ENCODE assay signal across 8 cellular contexts in the genomic region with DNA sequence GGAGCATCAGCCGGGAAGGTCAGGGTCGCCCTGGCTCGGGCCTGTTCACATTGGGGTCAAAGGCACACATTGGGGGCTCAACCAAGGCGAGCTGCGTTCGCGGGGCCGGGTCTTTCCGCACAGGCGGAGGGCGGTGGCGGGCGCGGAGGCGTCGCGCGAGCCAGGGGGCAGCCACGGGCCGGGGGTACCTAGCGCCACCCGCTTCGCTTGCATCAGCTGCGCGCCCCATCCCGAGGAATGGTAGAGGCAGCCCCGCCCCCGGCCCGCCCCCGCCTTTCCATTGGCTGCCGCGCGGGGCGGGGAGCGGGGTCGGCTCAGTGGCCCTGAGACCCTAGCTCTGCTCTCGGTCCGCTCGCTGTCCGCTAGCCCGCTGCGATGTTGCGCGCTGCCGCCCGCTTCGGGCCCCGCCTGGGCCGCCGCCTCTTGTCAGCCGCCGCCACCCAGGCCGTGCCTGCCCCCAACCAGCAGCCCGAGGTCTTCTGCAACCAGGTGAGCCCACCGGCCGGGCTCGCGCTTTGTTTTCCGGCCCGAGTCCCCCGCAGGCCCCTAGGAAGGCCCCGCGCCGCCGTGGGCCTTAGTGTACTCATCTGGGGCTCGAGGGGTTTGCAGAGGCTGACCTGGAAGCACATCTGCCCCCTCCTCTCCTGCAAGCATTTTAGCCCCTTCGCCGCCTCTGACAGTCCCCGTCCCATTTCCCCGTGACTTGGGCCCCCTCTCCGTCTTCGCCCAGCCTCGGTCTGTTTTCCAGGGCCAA. TPM values are rescaled to one million over a fixed set of nuclear protein-coding genes. Genes with fewer than 3 reads are reported as not detected.
DNase-seq lines count a peak whose midpoint lies in the region; TF ChIP-seq lines count a peak whose summit lies in the region.

TSS of gene ALDH2 (plus strand) at position 326 of the 754 bp plus-strand sequence. CDS start at position 376, 50 bp downstream.

- peak within 1 kb of the TSS; percentile 88 for H3K4me2 ChIP-seq in neuronal stem cell (ENCODE audit: insufficient read depth, low read length, poor library complexity, severe bottlenecking)

- WGBS in neuronal stem cell (ENCODE audit: extremely low coverage in 2 of 2, insufficient read length in 2 of 2, insufficient replicate concordance in 1 of 2), 2 donors: no CpG with 5 or more reads among the region's 73 CpGs

- H2BK120ac ChIP-seq in neuronal stem cell (ENCODE audit: low read depth, low read length): peak within 1 kb of the TSS; percentile 73

- H3K4me1 Mint-ChIP-seq in activated naive CD4-positive, alpha-beta T cell treated with anti-CD3 and anti-CD28 coated beads, Interleukin-2, amount 50 U/mL, for 24 hours: peaks cover 13% of the 10 kb centered on the region

- H3K9ac ChIP-seq in neuronal stem cell (ENCODE audit: low read depth, low read length, poor library complexity): peak within 1 kb of the TSS; percentile 82

- peaks cover 2% of the 10 kb centered on the region for H3K79me1 ChIP-seq in neuronal stem cell (ENCODE audit: low read depth, low read length)

- H3K27me3 ChIP-seq in neuronal stem cell (ENCODE audit: control insufficient read depth in 3 of 3, insufficient read depth in 3 of 3, low read depth in 1 of 3, low read length in 3 of 3) (peaks cover 0 to 52% (median 2%) of the 10 kb centered on the region in 3 experiments), WERI-Rb-1 (ENCODE audit: insufficient read depth, low read depth, severe bottlenecking) (no peaks in the 10 kb centered on the region)

- peak within 1 kb of the TSS; percentile 41 for H3K14ac ChIP-seq in neuronal stem cell (ENCODE audit: low read length)

- H2AK5ac ChIP-seq in neuronal stem cell (ENCODE audit: low read depth, low read length): peak within 1 kb of the TSS; percentile 60

- H3K4me3 Mint-ChIP-seq in activated naive CD4-positive, alpha-beta T cell treated with anti-CD3 and anti-CD28 coated beads, Interleukin-2, amount 50 U/mL, for 24 hours: peak within 1 kb of the TSS; percentile 85

- no peaks in the 10 kb centered on the region for H3K36me3 Mint-ChIP-seq in activated naive CD4-positive, alpha-beta T cell treated with anti-CD3 and anti-CD28 coated beads, Interleukin-2, amount 50 U/mL, for 24 hours

- in situ Hi-C loops in Caki2 (cut with HindIII; ENCODE audit: low pct_unique_long_range_greater_than_20kb, low sequenced_read_pairs): no loop called here

- H3K9me3 Mint-ChIP-seq in activated naive CD4-positive, alpha-beta T cell treated with anti-CD3 and anti-CD28 coated beads, Interleukin-2, amount 50 U/mL, for 24 hours: no peaks in the 10 kb centered on the region

- peak within 1 kb of the TSS; percentile 99 for H3K18ac ChIP-seq in neuronal stem cell (ENCODE audit: low read length)

- H2BK5ac ChIP-seq in neuronal stem cell (ENCODE audit: low read length): peak within 1 kb of the TSS; percentile 58

- peaks cover 0 to 4% of the 10 kb centered on the region in 2 donors for H3K36me3 ChIP-seq in neuronal stem cell (replicated peaks in 1 of 2; ENCODE audit: control insufficient read depth in 2 of 2, insufficient read depth in 2 of 2, low read length in 2 of 2)
- H3K36me3 ChIP-seq in WERI-Rb-1: no peaks in the 10 kb centered on the region

- no peak within 1 kb of the TSS for H4K91ac ChIP-seq in neuronal stem cell (ENCODE audit: low read depth, low read length, poor library complexity)

- peak within 1 kb of the TSS; percentile 58 to 85 for H3K4me3 ChIP-seq in neuronal stem cell (ENCODE audit: low read length in 2 of 2)
- H3K4me3 ChIP-seq in WERI-Rb-1 (ENCODE audit: low read depth, low read length): no peak within 1 kb of the TSS

- peaks cover 0 to 6% of the 10 kb centered on the region in 2 donors for H3K9me3 ChIP-seq in neuronal stem cell (replicated peaks in 1 of 2; ENCODE audit: control insufficient read depth in 2 of 2, insufficient read depth in 1 of 2, low read depth in 1 of 2, low read length in 2 of 2)
- no peaks in the 10 kb centered on the region for H3K9me3 ChIP-seq in WERI-Rb-1 (ENCODE audit: severe bottlenecking)

- no peak for TF ChIP-seq CTCF in WERI-Rb-1 (IDR thresholded peaks at IDR 0.05; ENCODE audit: low read depth, low read length)

- peaks cover 11 to 18% of the 10 kb centered on the region in 2 donors for H3K4me1 ChIP-seq in neuronal stem cell (ENCODE audit: control insufficient read depth in 2 of 2, insufficient read depth in 1 of 2, low read depth in 1 of 2, low read length in 2 of 2)

- peak within 1 kb of the TSS; percentile 23 for H2BK12ac ChIP-seq in neuronal stem cell (ENCODE audit: low read length)

- no peak within 1 kb of the TSS for H4K8ac ChIP-seq in neuronal stem cell (ENCODE audit: low read depth, low read length)

- peak within 1 kb of the TSS; percentile 69 for H2BK15ac ChIP-seq in neuronal stem cell (ENCODE audit: low read length)

- H3K27ac Mint-ChIP-seq in activated naive CD4-positive, alpha-beta T cell treated with anti-CD3 and anti-CD28 coated beads, Interleukin-2, amount 50 U/mL, for 24 hours: no peak within 1 kb of the TSS

- no peak within 1 kb of the TSS for H3K4ac ChIP-seq in neuronal stem cell (ENCODE audit: low read length)

- peak within 1 kb of the TSS; percentile 86 for H3K23ac ChIP-seq in neuronal stem cell (ENCODE audit: low read depth, low read length, poor library complexity)

- DNase-seq in Caki2 (ENCODE audit: low read depth) (peak; percentile 59), H4 (ENCODE audit: low spot score) (no peak), NCI-H748 (lab: John Stamatoyannopoulos, UW; ENCODE audit: unreplicated experiment) (peak; percentile 77), globus pallidus (ENCODE audit: low spot score) (peak; percentile 78), neuronal stem cell (ENCODE audit: low spot score) (peak; percentile 83), ureter (ENCODE audit: low spot score) (peak; percentile 69), WERI-Rb-1 (no peak)

- H3K27ac ChIP-seq in neuronal stem cell (replicated peaks; ENCODE audit: low read length) (peak within 1 kb of the TSS; percentile 40), WERI-Rb-1 (no peak within 1 kb of the TSS)

- H2AFZ ChIP-seq in neuronal stem cell (ENCODE audit: low read length): peak within 1 kb of the TSS; percentile 97

- H3K27me3 Mint-ChIP-seq in activated naive CD4-positive, alpha-beta T cell treated with anti-CD3 and anti-CD28 coated beads, Interleukin-2, amount 50 U/mL, for 24 hours: peaks cover 23% of the 10 kb centered on the region

RNA-seq across cellular contexts. Expression of gene ALDH2, which starts in this region (rescaled TPM):
- 176 and 178 TPM in 2 replicates for total RNA-seq in Caki2 (2014; rRNA removed; shearing (Covaris generic); ENCODE audit: low replicate concordance)
- 18.5 and 29.1 TPM in 2 replicates for total RNA-seq in H4 (2014; rRNA removed; shearing (Covaris generic))
- polyA plus RNA-seq in neuronal stem cell (2013, experiment 1 of 2): 29.8 TPM
- 30.2 TPM for polyA plus RNA-seq in neuronal stem cell (2013, experiment 2 of 2)
- total RNA-seq in ureter: 66.9 TPM

Comparison
In these comparisons a context has a peak if more than half of its experiments do, and no peak if none do; other contexts are left out.
1. DNase-seq: peak in Caki2 (single experiment), NCI-H748 (single experiment), globus pallidus (single experiment), neuronal stem cell (single experiment) and ureter (single experiment); none in H4 (single experiment) and WERI-Rb-1 (single experiment).